Comparison of ENCODE assay signal across 8 cellular contexts in genomic region chr14:64541261-64541970, GRCh38. TPM values are rescaled to one million over a fixed set of nuclear protein-coding genes. Genes with fewer than 3 reads are reported as not detected.
DNase-seq lines count a peak whose midpoint lies in the region; ATAC-seq, FAIRE-seq and TF ChIP-seq lines count a peak whose summit lies in the region.

No MANE protein-coding gene starts in this region.

- ATAC-seq in central memory CD8-positive, alpha-beta T cell (replicated peaks; ENCODE audit: extremely low read depth, poor library complexity, severe bottlenecking) = no peak
- ATAC-seq in GM21423 (IDR thresholded peaks at IDR 0.05; ENCODE audit: unreplicated experiment) = no peak

- DNase-seq in AG04449 (ENCODE audit: low read depth, low spot score) = no peak
- peak; percentile 73 for DNase-seq in NCI-H1092 treated with DMSO at 0.1 percent for 48 hours (lab: John Stamatoyannopoulos, UW)
- no peak for DNase-seq in central memory CD8-positive, alpha-beta T cell (ENCODE audit: low spot score in 2 of 2)
- DNase-seq in midbrain (lab: John Stamatoyannopoulos, UW) = peak; percentile 29
- no peak for DNase-seq in HUDEP-2 (lab: John Stamatoyannopoulos, UW; ENCODE audit: unreplicated experiment in 76 of 76)
- no peak for DNase-seq in GM12892 (ENCODE audit: insufficient read length)
- no peak for DNase-seq in COLO668 (lab: John Stamatoyannopoulos, UW; ENCODE audit: unreplicated experiment)

- peak overlapping the region; percentile 95 for H3K4me3 Mint-ChIP-seq in central memory CD8-positive, alpha-beta T cell

- FAIRE-seq in GM12892 (lab: Jason Lieb, UNC) = no peak

- H3K4me1 Mint-ChIP-seq in central memory CD8-positive, alpha-beta T cell = peaks cover 35% of the 10 kb centered on the region

- TF ChIP-seq CTCF in AG04449 (IDR thresholded peaks at IDR 0.05; ENCODE audit: insufficient read depth, low read length, missing control alignments) = no peak

- no peaks in the 10 kb centered on the region for H3K9me3 Mint-ChIP-seq in central memory CD8-positive, alpha-beta T cell

- POLR2A ChIA-PET in AG04449 (lab: Yijun Ruan, JAX) = interaction anchor here (0.7 to 2.7 kb wide), 9 partner anchors 9 to 200 kb away, joined by 3 to 28 read pairs (median 5); partner anchors contain the start of genes PPP1R36 and ZBTB1

- TF ChIP-seq POLR2A in GM12892 (IDR thresholded peaks at IDR 0.05; ENCODE audit: low read depth, low read length) = no peak

- no peaks in the 10 kb centered on the region for H3K27me3 Mint-ChIP-seq in central memory CD8-positive, alpha-beta T cell

- peaks cover 14% of the 10 kb centered on the region for H3K36me3 Mint-ChIP-seq in central memory CD8-positive, alpha-beta T cell (ENCODE audit: insufficient read depth)

- CTCF ChIA-PET in AG04449 (lab: Yijun Ruan, JAX) = interaction anchor here (1.0 to 5.6 kb wide), 4 partner anchors 9 to 95 kb away, joined by 3 to 78 read pairs (median 16); partner anchors contain the start of gene PPP1R36

- peak overlapping the region; percentile 85 for H3K4me3 ChIP-seq in AG04449 (ENCODE audit: low read depth, low read length)

- peak overlapping the region; percentile 92 for H3K27ac Mint-ChIP-seq in central memory CD8-positive, alpha-beta T cell (ENCODE audit: low read depth)

RNA-seq across cellular contexts. Expression of gene HSPA2, which starts 0.9 kb away (rescaled TPM):
- polyA plus RNA-seq in GM12892 (2012; ENCODE audit: missing spikeins) = 1.3 TPM

RNA-seq across cellular contexts. Expression of gene PPP1R36, which starts 8.3 kb away (rescaled TPM):
- not detected for polyA plus RNA-seq in GM12892 (2012; ENCODE audit: missing spikeins)

RNA-seq across cellular contexts. Expression of gene ZBTB1, which starts 36.8 kb away (rescaled TPM):
- polyA plus RNA-seq in GM12892 (2012; ENCODE audit: missing spikeins) = 69.6 TPM

RNA-seq across cellular contexts. Expression of gene ZBTB25, which starts 37.8 kb away (rescaled TPM):
- 20.4 TPM for polyA plus RNA-seq in GM12892 (2012; ENCODE audit: missing spikeins)

Comparison
In these comparisons a context has a peak if more than half of its experiments do, and no peak if none do; other contexts are left out.
1. DNase-seq: peak in NCI-H1092 treated with DMSO at 0.1 percent for 48 hours (single experiment) and midbrain (single experiment); none in AG04449 (single experiment), central memory CD8-positive, alpha-beta T cell (0 of 2), HUDEP-2 (0 of 76), GM12892 (single experiment) and COLO668 (single experiment).